In the genomic region with DNA sequence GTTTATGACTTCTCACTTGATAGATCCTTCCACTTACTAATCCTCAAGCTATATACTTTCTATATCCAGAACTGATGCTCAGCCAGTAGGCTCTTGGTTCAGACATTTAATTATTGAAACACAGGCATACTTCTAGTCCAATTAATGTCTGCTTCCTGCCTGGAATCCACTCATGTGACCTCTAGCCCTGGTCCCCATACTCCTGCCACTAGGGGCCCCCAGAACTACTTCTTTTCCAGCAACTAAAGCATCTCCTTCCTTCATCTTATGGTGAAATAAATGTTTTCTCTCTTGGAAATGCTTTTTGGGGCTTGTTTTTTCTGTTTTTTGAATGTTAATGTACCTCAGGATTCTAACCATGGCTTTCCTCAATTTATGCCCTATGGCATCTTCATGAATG, we compare ENCODE assay signal across 15 cellular contexts.
DNase-seq lines count a peak whose midpoint lies in the region; FAIRE-seq and TF ChIP-seq lines count a peak whose summit lies in the region.
"Had no signal": no experiment of that assay in that cellular context is flagged by ENCODE, and none has a peak within 500 bp of the region (broad histone marks: within the 10 kb centered on the region; RNA-seq: fewer than 3 reads in every experiment).

No MANE protein-coding gene starts in this region.

- no peak overlapping the region for H3K56ac ChIP-seq in H1 (replicated peaks; ENCODE audit: insufficient read length, low read depth, low read length)

- H3K9me3 ChIP-seq in H1 (ENCODE audit: insufficient read depth in 2 of 2, low read depth in 1 of 2, low read length in 1 of 2) (no peaks in the 10 kb centered on the region), small intestine (ENCODE audit: control insufficient read depth, low read depth) (no peaks in the 10 kb centered on the region), colonic mucosa (no peaks in the 10 kb centered on the region)

- H2BK20ac ChIP-seq in H1 (ENCODE audit: low read length) = no peak overlapping the region

- H2BK12ac ChIP-seq in H1 (ENCODE audit: low read depth, low read length) = no peak overlapping the region

- no peak for TF ChIP-seq POLR2A in H1 (IDR thresholded peaks at IDR 0.05; ENCODE audit: control extremely low read depth in 1 of 2, low read depth in 2 of 2, low read length in 2 of 2)

- H2AK5ac ChIP-seq in H1 (ENCODE audit: low read depth, low read length) = no peak overlapping the region

- no peak for FAIRE-seq in H1 (lab: Jason Lieb, UNC)
- no peak for FAIRE-seq in small intestine (lab: Jason Lieb, UNC)
- FAIRE-seq in D721Med (lab: Jason Lieb, UNC) = no peak
- FAIRE-seq: G401.6, urothelium cell line had no signal

- H3K36me3 ChIP-seq in H1 (ENCODE audit: control insufficient read depth in 2 of 4, insufficient read depth in 4 of 4, low read length in 3 of 4) (no peaks in the 10 kb centered on the region), small intestine (ENCODE audit: control insufficient read depth in 2 of 2, insufficient read depth in 2 of 2, low read length in 2 of 2) (no peaks in the 10 kb centered on the region), colonic mucosa (no peaks in the 10 kb centered on the region)
- H3K36me3 ChIP-seq: ascending aorta, heart right ventricle had no signal

- H3K27me3 ChIP-seq in H1 (replicated peaks in 1 of 4; ENCODE audit: control insufficient read depth in 3 of 4, extremely low read depth in 1 of 4, insufficient read depth in 3 of 4, low read length in 3 of 4) (no peaks in the 10 kb centered on the region), small intestine (ENCODE audit: control insufficient read depth in 2 of 2, insufficient read depth in 2 of 2, low read length in 2 of 2) (no peaks in the 10 kb centered on the region), colonic mucosa (no peaks in the 10 kb centered on the region)
- H3K27me3 ChIP-seq: ascending aorta, heart right ventricle had no signal

- H3K4me1 ChIP-seq in H1 (replicated peaks in 1 of 4; ENCODE audit: control insufficient read depth in 3 of 4, insufficient read depth in 4 of 4, low read length in 3 of 4) (no peaks in the 10 kb centered on the region), small intestine (ENCODE audit: control insufficient read depth in 2 of 2, insufficient read depth in 1 of 2, low read depth in 1 of 2, low read length in 1 of 2) (no peaks in the 10 kb centered on the region), colonic mucosa (no peaks in the 10 kb centered on the region)
- H3K4me1 ChIP-seq: ascending aorta, heart right ventricle had no signal

- TF ChIP-seq CTCF in H1 (IDR thresholded peaks at IDR 0.05; ENCODE audit: control extremely low read depth in 1 of 3, insufficient read depth in 1 of 3, low read depth in 1 of 3, low read length in 3 of 3) (peak; percentile 39 to 56 (median 54); a peak in 3 of 4 replicates), D721Med (IDR thresholded peaks at IDR 0.05; ENCODE audit: insufficient read depth, missing control alignments) (no peak), nephron progenitor cell (IDR thresholded peaks at IDR 0.05) (no peak), colonic mucosa (IDR thresholded peaks at IDR 0.05) (no peak)

- DNase-seq in NCI-H82 (lab: John Stamatoyannopoulos, UW) (peak; percentile 17), NCI-H82 treated with DMSO at 0.1 percent for 48 hours (lab: John Stamatoyannopoulos, UW; ENCODE audit: unreplicated experiment) (no peak), NAMALWA (ENCODE audit: low spot score) (peak; percentile 24), H1 (ENCODE audit: low read depth in 1 of 2, low spot score in 2 of 2) (peak in 1 of 2 experiments; percentile 7), small intestine (peak; percentile 24), D721Med (ENCODE audit: insufficient read length, low spot score) (no peak), nephron progenitor cell (no peak), colonic mucosa (no peak)
- DNase-seq: activated T-cell treated with anti-CD3 and anti-CD28 coated beads, Interleukin-2, amount 50 U/mL, for 24 hours; effector memory CD8-positive, alpha-beta T cell; heart right ventricle had no signal

- H4K20me1 ChIP-seq in H1 (replicated peaks in 1 of 2; ENCODE audit: control insufficient read depth in 1 of 2, insufficient read depth in 2 of 2, low read length in 2 of 2) = no peaks in the 10 kb centered on the region

- H4K91ac ChIP-seq in H1 (replicated peaks; ENCODE audit: insufficient read length, low read length) = no peak overlapping the region

- peak; percentile 66 to 74 for TF ChIP-seq RAD21 in H1 (IDR thresholded peaks at IDR 0.05 in 1 of 2, conservative IDR thresholded peaks at IDR 0.05 in 1 of 2; ENCODE audit: low read depth in 2 of 2, low read length in 2 of 2)

- H4K5ac ChIP-seq in H1 (ENCODE audit: insufficient read length, low read depth, low read length) = no peak overlapping the region

- POLR2A ChIA-PET in H1 (lab: Charles Lee; ENCODE audit: partially characterized antibody) = no interaction called here

- no peak overlapping the region for H3K4me2 ChIP-seq in H1 (ENCODE audit: insufficient read depth in 1 of 2, low read depth in 2 of 2, low read length in 2 of 2)

- no peak overlapping the region for H4K8ac ChIP-seq in H1 (ENCODE audit: extremely low read depth, insufficient read depth, low read length)

- no peak overlapping the region for H3K4ac ChIP-seq in H1 (replicated peaks; ENCODE audit: insufficient read length, low read depth, low read length)

- CTCF ChIA-PET in H1 (lab: Charles Lee; ENCODE audit: partially characterized antibody) = interaction anchor here (0.6 to 1.7 kb wide), 10 partner anchors 11 to 559 kb away, joined by 3 to 4 read pairs (median 3); no protein-coding TSS in a partner anchor

- no peak overlapping the region for H3K23ac ChIP-seq in H1 (ENCODE audit: insufficient read length)

- no peaks in the 10 kb centered on the region for H3K79me2 ChIP-seq in H1 (ENCODE audit: control insufficient read depth in 1 of 2, insufficient read depth in 2 of 2, low read length in 2 of 2)

- no peak overlapping the region for H3K14ac ChIP-seq in H1 (ENCODE audit: insufficient read length)

- H3K4me3 ChIP-seq in H1 (ENCODE audit: extremely low read depth in 1 of 4, insufficient read depth in 2 of 4, low read depth in 3 of 4, low read length in 4 of 4) = no peak overlapping the region
- no peak overlapping the region for H3K4me3 ChIP-seq in small intestine (ENCODE audit: low read depth in 1 of 2, low read length in 2 of 2)
- H3K4me3 ChIP-seq in colonic mucosa = no peak overlapping the region
- H3K4me3 ChIP-seq: ascending aorta, heart right ventricle had no signal

- H3K9ac ChIP-seq in H1 (replicated peaks in 1 of 4; ENCODE audit: extremely low read depth in 1 of 4, low read depth in 3 of 4, low read length in 3 of 4) (no peak overlapping the region), colonic mucosa (ENCODE audit: low read depth in 2 of 2, low read length in 2 of 2) (no peak overlapping the region)

- no peaks in the 10 kb centered on the region for H3K4me1 Mint-ChIP-seq in nephron progenitor cell

- intact Hi-C loops in colonic mucosa (cut with DNase I) = no loop called here

- H2BK15ac ChIP-seq in H1 (ENCODE audit: low read length) = no peak overlapping the region

- no peak overlapping the region for H2BK120ac ChIP-seq in H1 (replicated peaks; ENCODE audit: low read depth, low read length)

- H3K23me2 ChIP-seq in H1 (ENCODE audit: low read depth, low read length) = no peaks in the 10 kb centered on the region

- no peak overlapping the region for H3K27ac Mint-ChIP-seq in nephron progenitor cell
- H3K27ac Mint-ChIP-seq: activated T-cell treated with anti-CD3 and anti-CD28 coated beads, Interleukin-2, amount 50 U/mL, for 24 hours; effector memory CD8-positive, alpha-beta T cell had no signal

- H3K36me3 Mint-ChIP-seq in nephron progenitor cell (ENCODE audit: low read depth) = peaks cover 4% of the 10 kb centered on the region

- no peak overlapping the region for H2BK5ac ChIP-seq in H1 (ENCODE audit: low read depth, low read length)

- TF ChIP-seq EP300 in H1 (IDR thresholded peaks at IDR 0.05; ENCODE audit: borderline replicate concordance in 1 of 2, low read depth in 2 of 2, low read length in 2 of 2) = no peak

- H3K27me3 Mint-ChIP-seq in nephron progenitor cell (ENCODE audit: low read depth, poor library complexity) = no peaks in the 10 kb centered on the region
- H3K27me3 Mint-ChIP-seq: activated T-cell treated with anti-CD3 and anti-CD28 coated beads, Interleukin-2, amount 50 U/mL, for 24 hours; effector memory CD8-positive, alpha-beta T cell had no signal

- H3K4me3 Mint-ChIP-seq in nephron progenitor cell = no peak overlapping the region
- H3K4me3 Mint-ChIP-seq: activated T-cell treated with anti-CD3 and anti-CD28 coated beads, Interleukin-2, amount 50 U/mL, for 24 hours; effector memory CD8-positive, alpha-beta T cell had no signal

- no peak overlapping the region for H2AFZ ChIP-seq in H1 (ENCODE audit: low read length)

- no peaks in the 10 kb centered on the region for H3K79me1 ChIP-seq in H1 (ENCODE audit: low read depth, low read length)

- peaks cover 11% of the 10 kb centered on the region for H3K9me3 Mint-ChIP-seq in nephron progenitor cell

- H3K18ac ChIP-seq in H1 (ENCODE audit: extremely low read depth, low read length) = no peak overlapping the region

- no peak overlapping the region for H3K27ac ChIP-seq in H1 (ENCODE audit: low read depth, low read length)
- H3K27ac ChIP-seq in small intestine (ENCODE audit: low read depth in 1 of 2, low read length in 1 of 2) = no peak overlapping the region
- no peak overlapping the region for H3K27ac ChIP-seq in colonic mucosa
- H3K27ac ChIP-seq: ascending aorta, heart right ventricle, HL-60 had no signal

TF ChIP-seq in H1, 55 proteins besides CTCF, POLR2A, EP300 and RAD21:
- TF ChIP-seq SP4 (IDR thresholded peaks at IDR 0.05; ENCODE audit: low read length) = no peak
- TF ChIP-seq SRF (IDR thresholded peaks at IDR 0.05; ENCODE audit: low read depth, low read length) = no peak
- no peak for TF ChIP-seq TAF7 (optimal IDR thresholded peaks at IDR 0.05; ENCODE audit: borderline replicate concordance, low read depth, low read length)
- 0 out of 2 replicates have a peak, but pooled peaks have one; percentile 4 for TF ChIP-seq MAFK (IDR thresholded peaks at IDR 0.05; ENCODE audit: low read depth, low read length)
- TF ChIP-seq RNF2 (IDR thresholded peaks at IDR 0.05; ENCODE audit: borderline replicate concordance, low read depth, low read length, missing control alignments, poor library complexity, severe bottlenecking) = no peak
TF ChIP-seq in H1: peak in this region for 1.

Comparison
In these comparisons a context has a peak if more than half of its experiments do, and no peak if none do; other contexts are left out.
1. DNase-seq: peak in NCI-H82 (single experiment), NAMALWA (single experiment) and small intestine (single experiment); none in NCI-H82 treated with DMSO at 0.1 percent for 48 hours (single experiment), D721Med (single experiment), nephron progenitor cell (single experiment) and colonic mucosa (single experiment).
2. CTCF ChIP-seq: peak in H1 (3 of 3); none in D721Med (single experiment), nephron progenitor cell (single experiment) and colonic mucosa (single experiment).